ENCODE assay signal across 8 cellular contexts in the genomic region with DNA sequence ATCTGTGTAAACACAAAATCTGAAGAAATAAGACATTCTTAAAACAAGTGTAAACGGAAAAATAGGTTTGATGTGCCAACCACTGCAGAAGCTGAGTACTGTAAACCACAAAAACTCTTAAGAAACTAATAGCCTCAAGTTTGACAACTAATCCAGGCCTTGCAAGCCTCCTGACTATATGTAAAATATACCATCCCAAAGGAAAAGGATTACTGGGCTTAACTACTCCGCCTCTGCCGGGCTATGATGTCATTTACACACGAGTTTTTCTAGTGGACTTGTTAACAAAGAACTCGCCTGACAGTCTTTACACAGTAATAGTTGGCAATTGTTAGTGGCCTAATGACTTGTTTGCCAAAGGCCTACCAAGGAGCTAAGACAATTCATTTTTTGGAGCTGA. TPM values are rescaled to one million over a fixed set of nuclear protein-coding genes. Genes with fewer than 3 reads are reported as not detected.
DNase-seq lines count a peak whose midpoint lies in the region; ATAC-seq, FAIRE-seq and TF ChIP-seq lines count a peak whose summit lies in the region.

No MANE protein-coding gene starts in this region.

- H3K4me1 ChIP-seq in DOHH2 (ENCODE audit: control insufficient read depth, low read length), result peaks cover 40% of the 10 kb centered on the region
- peaks cover 46% of the 10 kb centered on the region for H3K4me1 ChIP-seq in Loucy (ENCODE audit: insufficient read depth, low read length, poor library complexity, severe bottlenecking)
- peaks cover 8% of the 10 kb centered on the region for H3K4me1 ChIP-seq in GM12878 (ENCODE audit: control insufficient read depth, insufficient read depth, low read length)
- peaks cover 5 to 41% (median 14%) of the 10 kb centered on the region in 4 donors for H3K4me1 ChIP-seq in liver (ENCODE audit: control insufficient read depth in 4 of 4, insufficient read depth in 4 of 4, low read length in 3 of 4)
- H3K4me1 ChIP-seq in thymus (ENCODE audit: control insufficient read depth, insufficient read depth, low read length), result peaks cover 15% of the 10 kb centered on the region

- no peak for DNase-seq in GM12878 (ENCODE audit: low read depth, low spot score)
- no peak for DNase-seq in GM19238 (ENCODE audit: insufficient read length, low spot score)
- DNase-seq in GOT3 (lab: John Stamatoyannopoulos, UW), result no peak

- H3K36me3 ChIP-seq in DOHH2 (ENCODE audit: control insufficient read depth, low read length) (peaks cover 66% of the 10 kb centered on the region), Loucy (ENCODE audit: insufficient read depth, low read length) (peaks cover 3% of the 10 kb centered on the region; the same call in 1 of the 2 replicates), GM12878 (ENCODE audit: control insufficient read depth in 2 of 2, insufficient read depth in 2 of 2, low read length in 1 of 2) (no peaks in the 10 kb centered on the region; a peak in 1 of 4 replicates), liver (ENCODE audit: control insufficient read depth in 4 of 4, insufficient read depth in 3 of 4, low read depth in 1 of 4, low read length in 3 of 4) (no peaks in the 10 kb centered on the region), thymus (ENCODE audit: control insufficient read depth, insufficient read depth) (no peaks in the 10 kb centered on the region)

- POLR2A ChIA-PET in GM12878 (lab: Charles Lee), result interaction anchor here (0.6 to 1.2 kb wide), 2 partner anchors 13 to 16 kb away, joined by 3 to 10 read pairs; no protein-coding TSS in a partner anchor

- no peak overlapping the region for H3K27ac ChIP-seq in DOHH2 (ENCODE audit: low read depth, low read length)
- peak overlapping the region; percentile 10 for H3K27ac ChIP-seq in GM12878 (ENCODE audit: control insufficient read depth, insufficient read depth)
- no peak overlapping the region for H3K27ac ChIP-seq in liver (ENCODE audit: low read depth in 1 of 2, low read length in 2 of 2)
- H3K27ac ChIP-seq in thymus (ENCODE audit: low read depth), result no peak overlapping the region

- no peak for FAIRE-seq in GM12878 (lab: Jason Lieb, UNC)

- peak overlapping the region; percentile 96 for H3K4me3 ChIP-seq in DOHH2 (ENCODE audit: low read length)
- H3K4me3 ChIP-seq in Loucy (ENCODE audit: low read length, poor library complexity, severe bottlenecking), result peak overlapping the region; percentile 92
- peak overlapping the region; percentile 83 for H3K4me3 ChIP-seq in GM12878
- H3K4me3 ChIP-seq in liver (ENCODE audit: low read depth in 1 of 3, low read length in 3 of 3), result peak overlapping the region; percentile 15 to 98 (median 86)
- H3K4me3 ChIP-seq in thymus (ENCODE audit: low read length), result peak overlapping the region; percentile 80

- H4K20me1 ChIP-seq in DOHH2 (ENCODE audit: control insufficient read depth, insufficient read depth, low read depth, low read length) (peaks cover 50% of the 10 kb centered on the region), Loucy (ENCODE audit: insufficient read depth, low read length, poor library complexity, severe bottlenecking) (peaks cover 68% of the 10 kb centered on the region), GM12878 (ENCODE audit: control insufficient read depth, insufficient read depth) (no peaks in the 10 kb centered on the region; the same call in 1 of the 2 replicates)

- H3K9me3 ChIP-seq in DOHH2 (ENCODE audit: control insufficient read depth, insufficient read depth, low read length) (no peaks in the 10 kb centered on the region), Loucy (ENCODE audit: insufficient read depth, low read depth, low read length) (no peaks in the 10 kb centered on the region), GM12878 (replicated peaks; ENCODE audit: control insufficient read depth, insufficient read depth, low read length) (no peaks in the 10 kb centered on the region), liver (ENCODE audit: control insufficient read depth in 4 of 4, low read length in 3 of 4) (no peaks in the 10 kb centered on the region), thymus (ENCODE audit: control insufficient read depth) (no peaks in the 10 kb centered on the region)

- TF ChIP-seq RAD21 in GM12878 (IDR thresholded peaks at IDR 0.05; ENCODE audit: insufficient read depth, low read depth, low read length) (no peak), liver (IDR thresholded peaks at IDR 0.05) (no peak)

- no peaks in the 10 kb centered on the region for H3F3A ChIP-seq in DOHH2 (ENCODE audit: control insufficient read depth, insufficient read depth)
- H3F3A ChIP-seq in Loucy (ENCODE audit: low read depth), result no peaks in the 10 kb centered on the region

- no peaks in the 10 kb centered on the region for H3K27me3 ChIP-seq in DOHH2 (ENCODE audit: control insufficient read depth, low read length)
- H3K27me3 ChIP-seq in Loucy (ENCODE audit: insufficient read depth, low read length, poor library complexity, severe bottlenecking), result no peaks in the 10 kb centered on the region
- no peaks in the 10 kb centered on the region for H3K27me3 ChIP-seq in GM12878 (replicated peaks in 1 of 2; ENCODE audit: control insufficient read depth in 2 of 2, insufficient read depth in 2 of 2, low read length in 1 of 2)
- H3K27me3 ChIP-seq in liver (ENCODE audit: control insufficient read depth in 4 of 4, insufficient read depth in 4 of 4, low read length in 3 of 4), result no peaks in the 10 kb centered on the region
- H3K27me3 ChIP-seq in thymus (ENCODE audit: control insufficient read depth, insufficient read depth), result no peaks in the 10 kb centered on the region

- CTCF ChIA-PET in GM12878 (lab: Yijun Ruan, JAX), result interaction anchor here (0.9 to 2.1 kb wide), 4 partner anchors 11 to 294 kb away, joined by 3 to 9 read pairs (median 4); no protein-coding TSS in a partner anchor

- BruUV-seq in GM12878 (replicated peaks; lab: Mats Ljungman, UMichigan), result no TSS peak

- H3K9me2 ChIP-seq in DOHH2 (replicated peaks; ENCODE audit: control insufficient read depth, low read length), result no peaks in the 10 kb centered on the region
- no peaks in the 10 kb centered on the region for H3K9me2 ChIP-seq in Loucy (replicated peaks; ENCODE audit: low read depth, low read length)

- intact Hi-C loops in GM12878 (cut with micrococcal nuclease; ENCODE audit: unreplicated experiment), result loop anchor here (10.0 kb wide), 1 partner anchor 291 kb away; the partner anchor contains the start of gene EPC1

- SMC1A ChIA-PET in GM12878 (lab: Charles Lee; ENCODE audit: uncharacterized antibody, unreplicated experiment), result interaction anchor here (1.0 to 1.7 kb wide), 3 partner anchors 31 to 192 kb away, joined by 3 to 5 read pairs (median 4); no protein-coding TSS in a partner anchor

- TF ChIP-seq EP300 in GM12878 (IDR thresholded peaks at IDR 0.05; ENCODE audit: borderline replicate concordance in 1 of 2, control insufficient read depth in 1 of 2, low read depth in 2 of 2, low read length in 2 of 2), result no peak

- ATAC-seq in GM12878, result no peak
- no peak for ATAC-seq in GM19452 (IDR thresholded peaks at IDR 0.05; ENCODE audit: unreplicated experiment)

- H2AFZ ChIP-seq in Loucy (ENCODE audit: low read length) (no peak overlapping the region), GM12878 (ENCODE audit: control insufficient read depth, low read depth, low read length) (no peak overlapping the region)

- in situ Hi-C loops in GM12878 (cut with MboI), result loop anchor here (10.0 kb wide), 2 partner anchors 291 to 321 kb away; partner anchors contain the start of gene EPC1

- peaks cover 71% of the 10 kb centered on the region for H3K79me2 ChIP-seq in DOHH2 (ENCODE audit: control insufficient read depth, low read length)
- H3K79me2 ChIP-seq in Loucy (ENCODE audit: insufficient read depth, low read length), result peaks cover 82% of the 10 kb centered on the region
- H3K79me2 ChIP-seq in GM12878 (ENCODE audit: control insufficient read depth, insufficient read depth, low read length), result peaks cover 71% of the 10 kb centered on the region

- TF ChIP-seq CTCF in DOHH2 (IDR thresholded peaks at IDR 0.05; ENCODE audit: low read depth, low read length, poor library complexity, severe bottlenecking), result no peak
- no peak for TF ChIP-seq CTCF in Loucy (conservative IDR thresholded peaks at IDR 0.05; ENCODE audit: low read length)
- TF ChIP-seq CTCF in GM12878 (IDR thresholded peaks at IDR 0.05 in 2 of 3, conservative IDR thresholded peaks at IDR 0.05 in 1 of 3; ENCODE audit: control insufficient read depth in 2 of 3, extremely low read depth in 1 of 3, insufficient read depth in 1 of 3, low read depth in 3 of 3, low read length in 3 of 3), result no peak
- TF ChIP-seq CTCF in liver (IDR thresholded peaks at IDR 0.05; ENCODE audit: low read depth, low read length, missing input control), result no peak

- H3K4me2 ChIP-seq in DOHH2 (ENCODE audit: low read length) (peak overlapping the region; percentile 92), Loucy (ENCODE audit: low read depth, low read length, poor library complexity, severe bottlenecking) (peak overlapping the region; percentile 90), GM12878 (ENCODE audit: control insufficient read depth, insufficient read depth) (peak overlapping the region; percentile 82)

- TF ChIP-seq POLR2A in GM12878 (IDR thresholded peaks at IDR 0.05; ENCODE audit: low read depth, low read length), result no peak

- WGBS in GM12878 (ENCODE audit: insufficient coverage, insufficient replicate concordance, low lambda C conversion rate, missing lambda C conversion rate), result 13% methylated on average over 5 of the region's 5 CpGs
- WGBS in liver, result 20% methylated on average over 5 of the region's 5 CpGs
- WGBS in thymus, result 49% methylated on average over 5 of the region's 5 CpGs

- RAD21 ChIA-PET in GM12878 (lab: Charles Lee; ENCODE audit: unreplicated experiment), result interaction anchor here (1.1 to 1.4 kb wide), 2 partner anchors 124 to 192 kb away, joined by 3 read pairs; no protein-coding TSS in a partner anchor

- H3K9ac ChIP-seq in Loucy (ENCODE audit: low read depth, low read length, poor library complexity, severe bottlenecking) (peak overlapping the region; percentile 94), GM12878 (ENCODE audit: control insufficient read depth, insufficient read depth, low read length) (peak overlapping the region; percentile 88), liver (ENCODE audit: low read depth in 1 of 2, low read length in 2 of 2) (peak overlapping the region in 1 of 2 donors; percentile 88)

RNA-seq across cellular contexts. Expression of gene KIF5B, which starts 2.1 kb away (rescaled TPM):
- 40.4 and 42.7 TPM in 2 replicates for total RNA-seq in GM12878 (2013; cell fraction: nucleolus; rRNA removed)
- total RNA-seq in GM12878 (2014; rRNA removed) (32.6 and 38.7 TPM in 2 replicates), GM12878 (2014; rRNA removed; fragmentation: Illumina TruSeq; extraction: Trizol) (46.3 and 47.4 TPM in 2 replicates), GM12878 (2021) (41.3 and 42.3 TPM in 2 replicates), liver (10 to 100 TPM; 27.6 to 42.0 TPM)
- 14.0 TPM for polyA plus RNA-seq in GM12878 (2011; ENCODE audit: low read depth)
- polyA plus RNA-seq in GM12878 (2011; rRNA removed) (27.9 and 45.7 TPM in 2 replicates), GM12878 (2014; fragmentation: Illumina TruSeq; extraction: Trizol) (44.8 and 55.7 TPM in 2 replicates), GM12878 (2014; fragmentation: Nextera tagmentation; extraction: Ambion mirVana) (10 to 100 TPM; 14.7 to 15.3 TPM), GM12878 (2014; rRNA removed) (22.4 and 25.2 TPM in 2 replicates), GM12878 (2016; fragmentation: Nextera tagmentation; extraction: Ambion mirVana) (10 to 100 TPM; 33.5 to 34.0 TPM), liver (10 to 100 TPM; 12.2 to 18.1 TPM), thymus (47.3 TPM)
- polyA plus RNA-seq in GM12878 (2011; cell fraction: cytosol; rRNA removed), result 8.2 and 9.0 TPM in 2 replicates
- polyA plus RNA-seq in GM12878 (2011; cell fraction: nucleus; rRNA removed), result 13.7 and 18.2 TPM in 2 replicates
- 21.0 and 25.6 TPM in 2 replicates for polyA plus RNA-seq in GM12878 (2012)
- polyA minus RNA-seq in GM12878 (2011; rRNA and poly(A)+ RNA removed), result 15.8 and 29.3 TPM in 2 replicates
- 12.6 and 15.2 TPM in 2 replicates for polyA minus RNA-seq in GM12878 (2011; cell fraction: cytosol; rRNA and poly(A)+ RNA removed)
- polyA minus RNA-seq in GM12878 (2011; cell fraction: nucleus; rRNA and poly(A)+ RNA removed), result 11.5 and 18.0 TPM in 2 replicates
